22 cellular contexts compared by ENCODE assay signal in the genomic region with DNA sequence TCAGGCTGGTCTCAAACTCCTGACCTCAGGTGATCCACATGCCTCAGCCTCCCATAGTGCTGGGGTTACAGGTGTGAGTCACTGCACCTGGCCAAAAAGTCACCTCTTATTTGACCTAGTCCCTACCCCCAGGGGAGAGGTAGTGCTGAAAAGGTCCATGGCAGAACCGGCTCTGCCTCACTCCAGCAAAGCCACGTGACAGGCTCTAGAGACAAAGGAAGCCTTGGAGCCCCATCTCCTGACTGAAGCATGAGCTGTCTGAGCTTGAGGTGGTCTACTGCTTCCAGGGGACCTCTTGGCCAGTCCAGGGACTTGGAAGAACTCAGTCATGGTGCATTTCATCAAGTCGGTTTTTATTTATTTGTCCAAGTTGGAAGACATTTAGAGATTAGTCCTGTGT.
"Had no signal": no experiment of that assay in that cellular context is flagged by ENCODE, and none has a peak within 500 bp of the region (broad histone marks: within the 10 kb centered on the region; RNA-seq: fewer than 3 reads in every experiment).

No MANE protein-coding gene starts in this region.

- H3K36me3 Mint-ChIP-seq: mesothelial cell of epicardium had no signal

- H3K4me1 Mint-ChIP-seq: mesothelial cell of epicardium had no signal

- H3K27me3 ChIP-seq: colonic mucosa, esophagus muscularis mucosa, foreskin keratinocyte, gastroesophageal sphincter, heart left ventricle, hepatocyte had no signal

- H3K4me2 ChIP-seq: hepatocyte had no signal

- H3K79me2 ChIP-seq: hepatocyte had no signal

- H3K27ac Mint-ChIP-seq: dendritic cell treated with granulocyte-macrophage colony-stimulating factor and Interleukin-4, amounts not matched to agents 40 ng/mL and 50 ng/mL, for 4 days; immature natural killer cell; mesothelial cell of epicardium; naive B cell had no signal

- H3K9me3 ChIP-seq: colonic mucosa, esophagus muscularis mucosa, gastroesophageal sphincter, left ventricle myocardium inferior, lower lobe of right lung, mucosa of descending colon had no signal

- H3K4me1 ChIP-seq: colonic mucosa, esophagus muscularis mucosa, foreskin keratinocyte, gastroesophageal sphincter, heart left ventricle, left ventricle myocardium inferior, lower lobe of right lung had no signal

- H3K27me3 Mint-ChIP-seq: dendritic cell treated with granulocyte-macrophage colony-stimulating factor and Interleukin-4, amounts not matched to agents 40 ng/mL and 50 ng/mL, for 4 days; naive B cell had no signal

- H3K4me3 Mint-ChIP-seq: dendritic cell treated with granulocyte-macrophage colony-stimulating factor and Interleukin-4, amounts not matched to agents 40 ng/mL and 50 ng/mL, for 4 days; immature natural killer cell; mesothelial cell of epicardium; naive B cell had no signal

- H2AFZ ChIP-seq: hepatocyte had no signal

- ATAC-seq: foreskin keratinocyte, gastroesophageal sphincter, heart left ventricle, left colon, left lobe of liver, lower lobe of right lung, mucosa of descending colon had no signal

- DNase-seq: colonic mucosa; cortex of kidney; effector CD8-positive, alpha-beta T cell; foreskin keratinocyte; heart left ventricle; hypothalamus; immature natural killer cell; islet precursor cell; kidney; kidney glomerular epithelial cell; left colon; left ventricle myocardium inferior; lower lobe of right lung; mesenchymal stem cell; mucosa of descending colon; naive B cell had no signal

- H3K27ac ChIP-seq: colonic mucosa, esophagus muscularis mucosa, foreskin keratinocyte, gastroesophageal sphincter, heart left ventricle, hepatocyte, left ventricle myocardium inferior, lower lobe of right lung had no signal
